In genomic region chr6:11460001-11460668, GRCh38 we compare ENCODE assay signal across 1 cellular context.
TF ChIP-seq lines count a peak whose summit lies in the region.

No MANE protein-coding gene starts in this region.

TF ChIP-seq in HepG2, 621 proteins besides CTCF, POLR2A, EP300 and RAD21 (continued from another document):
- TF ChIP-seq, protein P1, sequence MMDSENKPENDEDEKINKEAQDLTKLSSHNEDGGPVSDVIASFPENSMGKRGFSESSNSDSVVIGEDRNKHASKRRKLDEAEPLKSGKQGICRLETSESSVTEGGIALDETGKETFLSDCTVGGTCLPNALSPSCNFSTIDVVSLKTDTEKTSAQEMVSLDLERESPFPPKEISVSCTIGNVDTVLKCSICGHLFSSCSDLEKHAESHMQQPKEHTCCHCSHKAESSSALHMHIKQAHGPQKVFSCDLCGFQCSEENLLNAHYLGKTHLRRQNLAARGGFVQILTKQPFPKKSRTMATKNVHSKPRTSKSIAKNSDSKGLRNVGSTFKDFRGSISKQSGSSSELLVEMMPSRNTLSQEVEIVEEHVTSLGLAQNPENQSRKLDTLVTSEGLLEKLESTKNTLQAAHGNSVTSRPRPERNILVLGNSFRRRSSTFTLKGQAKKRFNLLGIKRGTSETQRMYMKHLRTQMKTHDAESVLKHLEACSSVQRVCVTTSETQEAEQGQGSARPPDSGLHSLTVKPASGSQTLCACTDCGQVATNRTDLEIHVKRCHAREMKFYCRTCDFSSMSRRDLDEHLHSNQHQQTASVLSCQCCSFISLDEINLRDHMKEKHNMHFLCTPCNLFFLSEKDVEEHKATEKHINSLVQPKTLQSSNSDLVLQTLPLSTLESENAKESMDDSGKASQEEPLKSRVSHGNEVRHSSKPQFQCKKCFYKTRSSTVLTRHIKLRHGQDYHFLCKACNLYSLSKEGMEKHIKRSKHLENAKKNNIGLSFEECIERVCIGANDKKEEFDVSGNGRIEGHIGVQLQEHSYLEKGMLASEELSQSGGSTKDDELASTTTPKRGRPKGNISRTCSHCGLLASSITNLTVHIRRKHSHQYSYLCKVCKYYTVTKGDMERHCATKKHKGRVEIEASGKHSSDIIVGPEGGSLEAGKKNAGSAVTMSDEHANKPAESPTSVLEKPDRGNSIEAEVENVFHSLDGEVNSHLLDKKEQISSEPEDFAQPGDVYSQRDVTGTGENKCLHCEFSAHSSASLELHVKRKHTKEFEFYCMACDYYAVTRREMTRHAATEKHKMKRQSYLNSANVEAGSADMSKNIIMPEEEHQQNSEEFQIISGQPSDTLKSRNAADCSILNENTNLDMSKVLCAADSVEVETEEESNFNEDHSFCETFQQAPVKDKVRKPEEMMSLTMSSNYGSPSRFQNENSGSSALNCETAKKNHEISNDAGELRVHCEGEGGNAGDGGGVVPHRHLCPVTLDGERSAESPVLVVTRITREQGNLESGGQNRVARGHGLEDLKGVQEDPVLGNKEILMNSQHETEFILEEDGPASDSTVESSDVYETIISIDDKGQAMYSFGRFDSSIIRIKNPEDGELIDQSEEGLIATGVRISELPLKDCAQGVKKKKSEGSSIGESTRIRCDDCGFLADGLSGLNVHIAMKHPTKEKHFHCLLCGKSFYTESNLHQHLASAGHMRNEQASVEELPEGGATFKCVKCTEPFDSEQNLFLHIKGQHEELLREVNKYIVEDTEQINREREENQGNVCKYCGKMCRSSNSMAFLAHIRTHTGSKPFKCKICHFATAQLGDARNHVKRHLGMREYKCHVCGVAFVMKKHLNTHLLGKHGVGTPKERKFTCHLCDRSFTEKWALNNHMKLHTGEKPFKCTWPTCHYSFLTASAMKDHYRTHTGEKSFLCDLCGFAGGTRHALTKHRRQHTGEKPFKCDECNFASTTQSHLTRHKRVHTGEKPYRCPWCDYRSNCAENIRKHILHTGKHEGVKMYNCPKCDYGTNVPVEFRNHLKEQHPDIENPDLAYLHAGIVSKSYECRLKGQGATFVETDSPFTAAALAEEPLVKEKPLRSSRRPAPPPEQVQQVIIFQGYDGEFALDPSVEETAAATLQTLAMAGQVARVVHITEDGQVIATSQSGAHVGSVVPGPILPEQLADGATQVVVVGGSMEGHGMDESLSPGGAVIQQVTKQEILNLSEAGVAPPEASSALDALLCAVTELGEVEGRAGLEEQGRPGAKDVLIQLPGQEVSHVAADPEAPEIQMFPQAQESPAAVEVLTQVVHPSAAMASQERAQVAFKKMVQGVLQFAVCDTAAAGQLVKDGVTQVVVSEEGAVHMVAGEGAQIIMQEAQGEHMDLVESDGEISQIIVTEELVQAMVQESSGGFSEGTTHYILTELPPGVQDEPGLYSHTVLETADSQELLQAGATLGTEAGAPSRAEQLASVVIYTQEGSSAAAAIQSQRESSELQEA (CRISPR knock-in tag; IDR thresholded peaks at IDR 0.05; ENCODE audit: not compliant biosample characterization) = no peak
- TF ChIP-seq RCOR2 (CRISPR knock-in tag; IDR thresholded peaks at IDR 0.05) (peak; percentile 23; the same call in 1 of the 2 replicates), SMAD1 (CRISPR knock-in tag; IDR thresholded peaks at IDR 0.05; ENCODE audit: borderline replicate concordance, low read depth) (no peak), GATA4 (IDR thresholded peaks at IDR 0.05; ENCODE audit: borderline replicate concordance, low read depth) (no peak), ZNF629 (CRISPR knock-in tag; conservative IDR thresholded peaks at IDR 0.05) (peak; percentile 96), SMC3 (IDR thresholded peaks at IDR 0.05; ENCODE audit: low read length) (peak; percentile 30; the same call in 1 of the 2 replicates), FOSL2 (CRISPR knock-in tag; IDR thresholded peaks at IDR 0.05) (no peak), ZNF207 (IDR thresholded peaks at IDR 0.05; ENCODE audit: borderline replicate concordance) (no peak), KDM1A (CRISPR knock-in tag; IDR thresholded peaks at IDR 0.05) (0 out of 2 replicates have a peak, but pooled peaks have one; percentile 66), ZNF768 (CRISPR knock-in tag; IDR thresholded peaks at IDR 0.05) (no peak), JUNB (CRISPR knock-in tag; IDR thresholded peaks at IDR 0.05; ENCODE audit: borderline replicate concordance) (0 out of 2 replicates have a peak, but pooled peaks have one; percentile 8), ADNP (CRISPR knock-in tag; IDR thresholded peaks at IDR 0.05) (0 out of 2 replicates have a peak, but pooled peaks have one; percentile 30), FOXM1 (CRISPR knock-in tag; IDR thresholded peaks at IDR 0.05) (no peak), RBM39 (IDR thresholded peaks at IDR 0.05; ENCODE audit: low read depth, low read length, poor library complexity, severe bottlenecking) (no peak), MIER3 (CRISPR knock-in tag; IDR thresholded peaks at IDR 0.05; ENCODE audit: borderline replicate concordance) (no peak), CHD4 (IDR thresholded peaks at IDR 0.05; ENCODE audit: borderline replicate concordance, low read length) (0 out of 2 replicates have a peak, but pooled peaks have one; percentile 46), ZFP62 (CRISPR knock-in tag; IDR thresholded peaks at IDR 0.05) (no peak), ZBTB8A (CRISPR knock-in tag; IDR thresholded peaks at IDR 0.05; ENCODE audit: borderline replicate concordance, low read depth) (no peak)
- TF ChIP-seq, protein P2, sequence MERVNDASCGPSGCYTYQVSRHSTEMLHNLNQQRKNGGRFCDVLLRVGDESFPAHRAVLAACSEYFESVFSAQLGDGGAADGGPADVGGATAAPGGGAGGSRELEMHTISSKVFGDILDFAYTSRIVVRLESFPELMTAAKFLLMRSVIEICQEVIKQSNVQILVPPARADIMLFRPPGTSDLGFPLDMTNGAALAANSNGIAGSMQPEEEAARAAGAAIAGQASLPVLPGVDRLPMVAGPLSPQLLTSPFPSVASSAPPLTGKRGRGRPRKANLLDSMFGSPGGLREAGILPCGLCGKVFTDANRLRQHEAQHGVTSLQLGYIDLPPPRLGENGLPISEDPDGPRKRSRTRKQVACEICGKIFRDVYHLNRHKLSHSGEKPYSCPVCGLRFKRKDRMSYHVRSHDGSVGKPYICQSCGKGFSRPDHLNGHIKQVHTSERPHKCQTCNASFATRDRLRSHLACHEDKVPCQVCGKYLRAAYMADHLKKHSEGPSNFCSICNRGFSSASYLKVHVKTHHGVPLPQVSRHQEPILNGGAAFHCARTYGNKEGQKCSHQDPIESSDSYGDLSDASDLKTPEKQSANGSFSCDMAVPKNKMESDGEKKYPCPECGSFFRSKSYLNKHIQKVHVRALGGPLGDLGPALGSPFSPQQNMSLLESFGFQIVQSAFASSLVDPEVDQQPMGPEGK (CRISPR knock-in tag; IDR thresholded peaks at IDR 0.05) = no peak
